1 cellular context compared by ENCODE assay signal in genomic region chr1:241749924-241750695, GRCh38.
TF ChIP-seq lines count a peak whose summit lies in the region.

No MANE protein-coding gene starts in this region.

TF ChIP-seq in GM23338, 12 proteins besides CTCF, POLR2A, EP300 and RAD21 (continued from another document):
- TF ChIP-seq ZNF462 (CRISPR knock-in tag; IDR thresholded peaks at IDR 0.05) = no peak
